8 cellular contexts compared by ENCODE assay signal in the genomic region with DNA sequence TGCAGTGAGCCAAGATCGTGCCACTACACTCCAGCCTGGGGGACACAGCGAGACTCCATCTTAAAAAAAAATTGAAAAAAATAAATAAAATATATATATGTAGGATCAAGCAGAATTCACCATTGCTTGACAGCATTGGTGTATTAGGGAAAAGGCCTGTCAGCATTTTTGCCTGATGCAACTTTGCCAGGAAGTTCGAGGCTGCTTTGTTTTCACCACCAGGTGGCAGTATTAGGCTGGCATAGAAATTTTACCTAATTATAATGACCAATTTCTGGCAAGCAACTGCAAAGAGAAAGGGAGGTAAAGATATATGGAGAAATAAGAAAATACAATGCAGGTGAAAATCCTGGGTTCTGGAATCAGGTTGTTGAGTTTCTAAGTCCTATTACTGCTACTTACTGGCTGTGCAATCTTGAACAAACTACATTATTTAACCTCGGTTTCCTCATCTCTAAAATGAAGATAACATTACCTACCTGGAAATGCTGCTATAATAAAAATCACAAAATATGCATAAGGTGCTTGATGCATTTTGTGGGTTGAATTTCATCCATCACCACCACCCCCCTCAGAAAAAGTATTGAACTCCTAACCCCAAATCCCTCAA. TPM values are rescaled to one million over a fixed set of nuclear protein-coding genes. Genes with fewer than 3 reads are reported as not detected.
DNase-seq lines count a peak whose midpoint lies in the region; ATAC-seq, FAIRE-seq and TF ChIP-seq lines count a peak whose summit lies in the region.

No MANE protein-coding gene starts in this region.

- peak; percentile 40 for DNase-seq in 8988T
- DNase-seq in GM13976 (ENCODE audit: low spot score), result peak; percentile 64
- peak; percentile 52 for DNase-seq in NCI-H2196 treated with DMSO at 0.1 percent for 48 hours (lab: John Stamatoyannopoulos, UW; ENCODE audit: unreplicated experiment)
- DNase-seq in WERI-Rb-1, result peak; percentile 54
- peak; percentile 50 to 67 for DNase-seq in breast epithelium (ENCODE audit: low spot score in 2 of 2)
- peak; percentile 48 for DNase-seq in stimulated activated CD4-positive, alpha-beta T cell treated with anti-CD3 and anti-CD28 coated beads, Interleukin-4, amount 100 ng/mL, for 1 hour

- H3K4me3 ChIP-seq in WERI-Rb-1 (ENCODE audit: low read depth, low read length) (no peak overlapping the region), breast epithelium (no peak overlapping the region)

- no peak for ATAC-seq in HG02938 (IDR thresholded peaks at IDR 0.05; ENCODE audit: unreplicated experiment)

- H3K4me1 ChIP-seq in breast epithelium, result no peaks in the 10 kb centered on the region

- H3K36me3 ChIP-seq in WERI-Rb-1 (no peaks in the 10 kb centered on the region), breast epithelium (no peaks in the 10 kb centered on the region)

- TF ChIP-seq POLR2A in breast epithelium (IDR thresholded peaks at IDR 0.05), result no peak

- in situ Hi-C loops in GM13976 (cut with MboI; ENCODE audit: low sequenced_read_pairs, unreplicated experiment), result no loop called here

- intact Hi-C loops in breast epithelium (cut with DNase I; ENCODE audit: low total_unique reads), result no loop called here

- peak; percentile 70 for TF ChIP-seq CTCF in GM13976 (IDR thresholded peaks at IDR 0.05; ENCODE audit: borderline replicate concordance, control extremely low read depth, extremely low read depth, insufficient read depth, missing control alignments)
- peak; percentile 61 for TF ChIP-seq CTCF in WERI-Rb-1 (IDR thresholded peaks at IDR 0.05; ENCODE audit: low read depth, low read length)
- TF ChIP-seq CTCF in breast epithelium (IDR thresholded peaks at IDR 0.05), result peak; percentile 76 to 79 (median 79)

- H3K9me3 ChIP-seq in WERI-Rb-1 (ENCODE audit: severe bottlenecking), result no peaks in the 10 kb centered on the region
- H3K9me3 ChIP-seq in breast epithelium, result no peaks in the 10 kb centered on the region

- H3K27ac ChIP-seq in WERI-Rb-1, result no peak overlapping the region
- no peak overlapping the region for H3K27ac ChIP-seq in breast epithelium

- no peaks in the 10 kb centered on the region for H3K27me3 ChIP-seq in WERI-Rb-1 (ENCODE audit: insufficient read depth, low read depth, severe bottlenecking)
- H3K27me3 ChIP-seq in breast epithelium, result no peaks in the 10 kb centered on the region

- peak; percentile 98 for FAIRE-seq in islet of Langerhans (lab: Jason Lieb, UNC)

RNA-seq across cellular contexts. Expression of gene LAYN, which starts 24.7 kb away (rescaled TPM):
- 10 to 100 TPM in 2 of 3 donors, 1 to 10 TPM in 1; 2.1 to 21.3 (median 19.9) TPM for total RNA-seq in breast epithelium

RNA-seq across cellular contexts. Expression of gene SIK2, which starts 37.0 kb away (rescaled TPM):
- 10 to 100 TPM; 19.0 to 56.6 (median 30.7) TPM for total RNA-seq in breast epithelium

RNA-seq across cellular contexts. Expression of gene HOATZ, which starts 50.6 kb away (rescaled TPM):
- not detected for total RNA-seq in breast epithelium

RNA-seq across cellular contexts. Expression of gene BTG4, which starts 53.0 kb away (rescaled TPM):
- not detected for total RNA-seq in breast epithelium
